In genomic region chr9:137417161-137418021, GRCh38 we compare ENCODE assay signal across 9 cellular contexts. TPM values are rescaled to one million over a fixed set of nuclear protein-coding genes. Genes with fewer than 3 reads are reported as not detected.
DNase-seq lines count a peak whose midpoint lies in the region; ATAC-seq, FAIRE-seq and TF ChIP-seq lines count a peak whose summit lies in the region.
"Had no signal": no experiment of that assay in that cellular context is flagged by ENCODE, and none has a peak within 500 bp of the region (broad histone marks: within the 10 kb centered on the region; RNA-seq: fewer than 3 reads in every experiment).

No MANE protein-coding gene starts in this region.

- no peaks in the 10 kb centered on the region for H3K9me3 Mint-ChIP-seq in WTC11

- no peak for FAIRE-seq in GM12891 (lab: Jason Lieb, UNC)

- H3K27ac Mint-ChIP-seq in WTC11, result no peak overlapping the region

- intact Hi-C loops in heart left ventricle (cut with DNase I), result no loop called here

- H3K4me3 ChIP-seq in GM12865 (ENCODE audit: low read depth, low read length), result peak overlapping the region; percentile 61
- H3K4me3 ChIP-seq in heart left ventricle, result peak overlapping the region in 11 of 12 donors; percentile 1 to 56 (median 42)
- peak overlapping the region; percentile 63 for H3K4me3 ChIP-seq in skeletal muscle satellite cell (ENCODE audit: low read length)

- DNase-seq in GM12865 (ENCODE audit: low read depth), result peak; percentile 68
- peak; percentile 10 for DNase-seq in WTC11 (ENCODE audit: low spot score)
- DNase-seq in heart left ventricle, result peak in 3 of 5 donors; percentile 24 to 62 (median 36)
- no peak for DNase-seq in NCI-H524 (lab: John Stamatoyannopoulos, UW)
- DNase-seq in GM12891 (ENCODE audit: insufficient read length, low spot score), result no peak

- TF ChIP-seq CTCF in GM12865 (IDR thresholded peaks at IDR 0.05; ENCODE audit: insufficient read depth, low read depth, low read length, missing control alignments), result no peak
- TF ChIP-seq CTCF in WTC11 (IDR thresholded peaks at IDR 0.05), result no peak
- TF ChIP-seq CTCF in heart left ventricle (IDR thresholded peaks at IDR 0.05), result no peak

- peak overlapping the region in 8 of 12 donors; percentile 4 to 74 (median 66) for H3K27ac ChIP-seq in heart left ventricle

- no peak overlapping the region for H3K4me3 Mint-ChIP-seq in WTC11

- POLR2A ChIA-PET in WTC11 (lab: Charles Lee), result no interaction called here

- H3K4me1 ChIP-seq in heart left ventricle (peaks cover 1 to 36% (median 17%) of the 10 kb centered on the region in 12 donors), skeletal muscle satellite cell (ENCODE audit: control insufficient read depth, insufficient read depth, low read length) (peaks cover 18% of the 10 kb centered on the region)

- H3K27me3 Mint-ChIP-seq in WTC11 (ENCODE audit: low read depth), result no peaks in the 10 kb centered on the region

- CTCF ChIA-PET in WTC11 (lab: Charles Lee), result no interaction called here

- H3K4me1 Mint-ChIP-seq in WTC11, result peaks cover 7% of the 10 kb centered on the region

- H3K9me3 ChIP-seq in heart left ventricle (no peaks in the 10 kb centered on the region), skeletal muscle satellite cell (replicated peaks; ENCODE audit: low read length) (no peaks in the 10 kb centered on the region)

- peak overlapping the region; percentile 26 for H3K9ac ChIP-seq in skeletal muscle satellite cell (ENCODE audit: low read depth, low read length)

- H3K27me3 ChIP-seq in heart left ventricle (no peaks in the 10 kb centered on the region), skeletal muscle satellite cell (ENCODE audit: control insufficient read depth, insufficient read depth, low read length) (no peaks in the 10 kb centered on the region)

- ATAC-seq in WTC11, result no peak
- ATAC-seq in heart left ventricle, result peak in 3 of 4 donors; percentile 41 to 63 (median 53)
- no peak for ATAC-seq in HG03097 (IDR thresholded peaks at IDR 0.05; ENCODE audit: low FRiP score, unreplicated experiment)
- no peak for ATAC-seq in HG02852 (IDR thresholded peaks at IDR 0.05; ENCODE audit: unreplicated experiment)

- TF ChIP-seq POLR2A in heart left ventricle (IDR thresholded peaks at IDR 0.05), result no peak
- TF ChIP-seq POLR2A in GM12891 (IDR thresholded peaks at IDR 0.05; ENCODE audit: low read depth, low read length), result no peak

- no peaks in the 10 kb centered on the region for H3K36me3 Mint-ChIP-seq in WTC11

- 52 to 92% (median 87%) methylated on average over 89 to 99 of the region's 99 CpGs for WGBS in heart left ventricle, 4 donors

- no peaks in the 10 kb centered on the region for H3K36me3 ChIP-seq in heart left ventricle
- no peaks in the 10 kb centered on the region for H3K36me3 ChIP-seq in skeletal muscle satellite cell (ENCODE audit: insufficient read depth, low read length)

- H3K4me2 ChIP-seq in skeletal muscle satellite cell (ENCODE audit: low read length), result peak overlapping the region; percentile 77

TF ChIP-seq in WTC11, 78 proteins besides CTCF, POLR2A, EP300 and RAD21:
- no peak for TF ChIP-seq CBFB (CRISPR knock-in tag; IDR thresholded peaks at IDR 0.05; ENCODE audit: low read depth)
- no peak for TF ChIP-seq ZNF121 (CRISPR knock-in tag; IDR thresholded peaks at IDR 0.05)
- no peak for TF ChIP-seq ZNF423 (CRISPR knock-in tag; IDR thresholded peaks at IDR 0.05)
- no peak for TF ChIP-seq SMAD4 (CRISPR knock-in tag; IDR thresholded peaks at IDR 0.05)
- TF ChIP-seq RORB (CRISPR knock-in tag; IDR thresholded peaks at IDR 0.05), result no peak
- TF ChIP-seq NFYB (CRISPR knock-in tag; conservative IDR thresholded peaks at IDR 0.05; ENCODE audit: low read depth), result no peak
- no peak for TF ChIP-seq NFATC4 (CRISPR knock-in tag; IDR thresholded peaks at IDR 0.05)
- TF ChIP-seq ESRRA (CRISPR knock-in tag; IDR thresholded peaks at IDR 0.05; ENCODE audit: borderline replicate concordance), result no peak
- no peak for TF ChIP-seq ATF1 (CRISPR knock-in tag; IDR thresholded peaks at IDR 0.05)
- no peak for TF ChIP-seq FOXJ3 (CRISPR knock-in tag; IDR thresholded peaks at IDR 0.05; ENCODE audit: borderline replicate concordance)
TF ChIP-seq in WTC11: peak in this region for 0.

TF ChIP-seq in GM12891, 5 proteins besides CTCF, POLR2A, EP300 and RAD21:
- TF ChIP-seq PAX5 (IDR thresholded peaks at IDR 0.05; ENCODE audit: insufficient read depth, low read length, severe bottlenecking) (no peak), POLR2AphosphoS5 (IDR thresholded peaks at IDR 0.05; ENCODE audit: low read depth, low read length) (no peak), TAF1 (IDR thresholded peaks at IDR 0.05; ENCODE audit: low read depth, low read length) (no peak), SPI1 (IDR thresholded peaks at IDR 0.05; ENCODE audit: low read depth, low read length) (no peak), POU2F2 (IDR thresholded peaks at IDR 0.05; ENCODE audit: low read depth, low read length) (no peak)

RNA-seq across cellular contexts. Expression of gene EXD3, which starts 5.6 kb away (rescaled TPM):
- total RNA-seq in WTC11 (2021), result 20.4 to 23.1 TPM (median 21.2 TPM) in 3 replicates
- total RNA-seq in heart left ventricle, result 10 to 100 TPM in 2 of 9 donors, 1 to 10 TPM in 7; 4.1 to 12.9 (median 8.6) TPM
- polyA plus RNA-seq in heart left ventricle, result 10 to 100 TPM in 1 of 2 donors, 1 to 10 TPM in 1; 5.6 to 15.2 TPM
- total RNA-seq in skeletal muscle satellite cell (2012; rRNA removed), result 2.4 and 4.6 TPM in 2 replicates
- 8.5 TPM for polyA plus RNA-seq in GM12891 (2012; ENCODE audit: low read depth, missing spikeins)

RNA-seq across cellular contexts. Expression of gene NOXA1, which starts 5.8 kb away (rescaled TPM):
- total RNA-seq in WTC11 (2021), result 2.9 to 5.9 TPM (median 4.8 TPM) in 3 replicates
- total RNA-seq in heart left ventricle, result 1 to 10 TPM in 8 of 9 donors, under 1 TPM in 1; 0.81 to 5.5 (median 2.7) TPM
- polyA plus RNA-seq in heart left ventricle, result 1 to 10 TPM in 1 of 2 donors, under 1 TPM in 1; 0.44 to 4.1 TPM
- total RNA-seq in skeletal muscle satellite cell (2012; rRNA removed), result 0.25 TPM in 1 of 2 replicates, not detected in the other
- polyA plus RNA-seq in GM12891 (2012; ENCODE audit: low read depth, missing spikeins), result 0.89 TPM
- total RNA-seq: H4 had no signal

RNA-seq across cellular contexts. Expression of gene ENTPD8, which starts 23.8 kb away (rescaled TPM):
- total RNA-seq in WTC11 (2021), result 2.0 to 2.5 TPM (median 2.3 TPM) in 3 replicates
- not detected for total RNA-seq in heart left ventricle
- polyA plus RNA-seq in heart left ventricle, result not detected
- not detected in 2 replicates for total RNA-seq in skeletal muscle satellite cell (2012; rRNA removed)
- polyA plus RNA-seq in GM12891 (2012; ENCODE audit: low read depth, missing spikeins), result not detected

RNA-seq across cellular contexts. Expression of gene NSMF, which starts 41.7 kb away (rescaled TPM):
- total RNA-seq in WTC11 (2021) (61.6 to 63.7 TPM (median 61.9 TPM) in 3 replicates), heart left ventricle (10 to 100 TPM in 8 of 9 donors, 1 to 10 TPM in 1; 7.5 to 21.0 (median 12.6) TPM)
- 10 to 100 TPM; 17.3 to 22.1 TPM for polyA plus RNA-seq in heart left ventricle
- 40.8 and 46.6 TPM in 2 replicates for total RNA-seq in skeletal muscle satellite cell (2012; rRNA removed)
- polyA plus RNA-seq in GM12891 (2012; ENCODE audit: low read depth, missing spikeins), result 18.6 TPM

Comparison
In these comparisons a context has a peak if more than half of its experiments do, and no peak if none do; other contexts are left out.
1. DNase-seq: peak in GM12865 (single experiment), WTC11 (single experiment) and heart left ventricle (3 of 5); none in NCI-H524 (0 of 2) and GM12891 (single experiment).
2. ATAC-seq: peak in heart left ventricle (3 of 4); none in WTC11 (single experiment), HG03097 (single experiment) and HG02852 (single experiment).
3. Peak in every context shown above with its lines, with median percentiles within 50 percentile points of each other: H3K4me3 ChIP-seq.